ENCODE assay signal across 8 cellular contexts in the genomic region with DNA sequence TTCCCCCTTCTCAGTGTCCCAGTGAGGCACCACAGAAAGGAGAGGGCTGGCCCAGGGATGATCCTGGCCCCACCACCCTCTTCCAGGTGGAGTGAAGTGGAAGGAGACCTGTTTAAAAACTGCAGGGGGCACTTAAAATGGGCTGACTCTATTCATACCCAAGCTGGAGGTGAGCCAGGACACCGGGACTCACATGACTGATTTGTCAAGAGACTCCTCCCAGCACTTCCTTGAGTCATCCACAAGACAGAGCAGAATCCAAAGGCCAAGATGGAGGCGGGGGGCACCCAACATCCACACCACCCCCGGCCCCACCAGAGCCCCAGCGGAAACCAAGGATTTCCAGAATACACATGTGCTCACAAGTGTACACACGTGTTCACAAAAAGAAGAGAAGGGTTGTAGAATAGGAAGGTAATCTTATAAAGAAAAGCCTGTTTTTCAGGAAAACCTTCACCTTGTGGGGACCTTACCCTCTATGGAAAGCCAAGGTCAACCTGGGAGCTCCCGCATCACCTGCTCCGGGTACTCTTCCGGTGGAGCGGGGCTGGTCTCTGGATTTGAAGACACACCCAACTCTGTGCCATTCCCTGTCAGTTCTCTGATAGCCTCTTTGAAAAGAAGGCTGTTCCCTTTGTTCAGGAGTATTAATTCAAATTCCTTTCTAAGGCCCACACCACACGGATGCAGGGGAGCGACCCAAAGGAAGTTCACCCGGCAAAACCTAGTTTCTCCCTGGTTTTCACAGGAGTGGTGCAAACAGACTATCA. TPM values are rescaled to one million over a fixed set of nuclear protein-coding genes. Genes with fewer than 3 reads are reported as not detected.
DNase-seq lines count a peak whose midpoint lies in the region; ATAC-seq and TF ChIP-seq lines count a peak whose summit lies in the region.

No MANE protein-coding gene starts in this region.

- H3K27ac ChIP-seq in RWPE1 (peak overlapping the region; percentile 78), heart right ventricle (peak overlapping the region in 8 of 10 donors; percentile 16 to 70 (median 52))

- ATAC-seq in heart right ventricle (peak in 3 of 8 donors; percentile 16 to 39 (median 23)), GM21515 (IDR thresholded peaks at IDR 0.05; ENCODE audit: unreplicated experiment) (no peak), HG03280 (IDR thresholded peaks at IDR 0.05; ENCODE audit: unreplicated experiment) (no peak)

- CTCF ChIA-PET in RWPE1 (lab: Yijun Ruan, JAX): interaction anchor here (0.6 to 1.0 kb wide), 4 partner anchors 29 to 88 kb away, joined by 3 to 5 read pairs (median 3); no protein-coding TSS in a partner anchor

- 67 to 72% methylated on average over 12 of the region's 12 CpGs for WGBS in heart right ventricle, 2 donors

- no peaks in the 10 kb centered on the region for H3K9me3 ChIP-seq in heart right ventricle
- H3K9me3 ChIP-seq in skeletal muscle satellite cell (replicated peaks; ENCODE audit: low read length): no peaks in the 10 kb centered on the region

- intact Hi-C loops in heart right ventricle (cut with DNase I): loop anchor here in 6 of 10 donors (5.0 to 10.0 kb wide), 8 partner anchors 32 to 235 kb away; no protein-coding TSS in a partner anchor

- TF ChIP-seq CTCF in RWPE1 (conservative IDR thresholded peaks at IDR 0.05; ENCODE audit: low read depth) (no peak), heart right ventricle (IDR thresholded peaks at IDR 0.05) (no peak)

- H3K4me1 ChIP-seq in heart right ventricle (peaks cover 51 to 100% (median 85%) of the 10 kb centered on the region in 9 donors), skeletal muscle satellite cell (ENCODE audit: control insufficient read depth, insufficient read depth, low read length) (peaks cover 73% of the 10 kb centered on the region)

- H3K4me3 ChIP-seq in heart right ventricle: no peak overlapping the region
- no peak overlapping the region for H3K4me3 ChIP-seq in skeletal muscle satellite cell (ENCODE audit: low read length)
- no peak overlapping the region for H3K4me3 ChIP-seq in H7 (ENCODE audit: insufficient read depth, low read depth, low read length)

- H3K27me3 ChIP-seq in heart right ventricle: no peaks in the 10 kb centered on the region
- H3K27me3 ChIP-seq in skeletal muscle satellite cell (ENCODE audit: control insufficient read depth, insufficient read depth, low read length): no peaks in the 10 kb centered on the region
- no peaks in the 10 kb centered on the region for H3K27me3 ChIP-seq in H7 (ENCODE audit: control insufficient read depth, insufficient read depth, low read length)

- DNase-seq in HPDE6-E6E7 (ENCODE audit: extremely low spot score) (peak; percentile 60), RWPE1 (ENCODE audit: low spot score) (peak; percentile 76), heart right ventricle (peak; percentile 54 to 66), H7 (no peak)
- DNase-seq in activated effector memory CD4-positive, alpha-beta T cell treated with anti-CD3 and anti-CD28 coated beads, Interleukin-2, amount 50 U/mL, for 16 hours: no peak

- peak overlapping the region; percentile 19 for H3K4me2 ChIP-seq in skeletal muscle satellite cell (ENCODE audit: low read length)

- peaks cover 0 to 8% (median 0%) of the 10 kb centered on the region in 9 donors for H3K36me3 ChIP-seq in heart right ventricle
- peaks cover 19% of the 10 kb centered on the region for H3K36me3 ChIP-seq in skeletal muscle satellite cell (ENCODE audit: insufficient read depth, low read length)
- peaks cover 19% of the 10 kb centered on the region for H3K36me3 ChIP-seq in H7 (replicated peaks; ENCODE audit: control insufficient read depth, insufficient read depth, low read length)

- H3K9ac ChIP-seq in skeletal muscle satellite cell (ENCODE audit: low read depth, low read length): peak overlapping the region; percentile 66

- POLR2A ChIA-PET in RWPE1 (lab: Yijun Ruan, JAX; ENCODE audit: low non-redundant PET): no interaction called here

RNA-seq across cellular contexts. Expression of a gene that starts 10.9 kb away (rescaled TPM):
- total RNA-seq in heart right ventricle: 10 to 100 TPM; 22.6 to 36.2 (median 27.2) TPM
- 10 to 100 TPM; 14.7 to 23.0 TPM for polyA plus RNA-seq in heart right ventricle
- total RNA-seq in skeletal muscle satellite cell (2012; rRNA removed): 60.9 and 63.6 TPM in 2 replicates
- total RNA-seq in H7 (2014; rRNA removed; shearing (Covaris generic)): 233 and 260 TPM in 2 replicates

Comparison
In these comparisons a context has a peak if more than half of its experiments do, and no peak if none do; other contexts are left out.
1. DNase-seq: peak in HPDE6-E6E7 (single experiment), RWPE1 (single experiment) and heart right ventricle (2 of 2); none in activated effector memory CD4-positive, alpha-beta T cell treated with anti-CD3 and anti-CD28 coated beads, Interleukin-2, amount 50 U/mL, for 16 hours (single experiment) and H7 (single experiment).